In the genomic region with DNA sequence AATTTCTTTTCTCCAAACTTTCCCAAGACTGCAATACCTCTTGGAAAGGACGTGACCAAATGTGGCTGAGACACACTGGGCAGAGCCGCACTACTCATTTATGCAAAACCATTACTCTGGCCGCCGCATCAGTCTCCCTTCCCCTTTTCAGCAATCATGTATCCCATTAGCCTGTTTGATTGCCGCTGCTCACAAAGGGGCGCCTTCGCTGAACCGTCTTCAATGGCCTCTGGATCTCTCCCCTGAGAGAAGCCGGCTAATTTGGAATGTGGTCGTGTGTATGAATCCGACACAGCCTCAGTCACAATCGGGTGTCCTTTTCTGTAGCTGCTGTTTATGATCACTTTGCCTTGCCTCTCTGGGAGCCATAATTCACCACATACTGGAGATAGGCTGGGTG, we compare ENCODE assay signal across 1 cellular context.
TF ChIP-seq lines count a peak whose summit lies in the region.

No MANE protein-coding gene starts in this region.

TF ChIP-seq in HepG2, 621 proteins besides CTCF, POLR2A, EP300 and RAD21 (continued from another document):
- TF ChIP-seq MYC (CRISPR knock-in tag; IDR thresholded peaks at IDR 0.05; ENCODE audit: borderline replicate concordance) (no peak), MBNL3 (CRISPR knock-in tag; conservative IDR thresholded peaks at IDR 0.05) (no peak), ZNF256 (CRISPR knock-in tag; conservative IDR thresholded peaks at IDR 0.05) (no peak), TCF12 (IDR thresholded peaks at IDR 0.05) (no peak), TCF12 (CRISPR knock-in tag; IDR thresholded peaks at IDR 0.05) (no peak), ZBTB43 (CRISPR knock-in tag; conservative IDR thresholded peaks at IDR 0.05) (no peak)
- TF ChIP-seq, protein P1, sequence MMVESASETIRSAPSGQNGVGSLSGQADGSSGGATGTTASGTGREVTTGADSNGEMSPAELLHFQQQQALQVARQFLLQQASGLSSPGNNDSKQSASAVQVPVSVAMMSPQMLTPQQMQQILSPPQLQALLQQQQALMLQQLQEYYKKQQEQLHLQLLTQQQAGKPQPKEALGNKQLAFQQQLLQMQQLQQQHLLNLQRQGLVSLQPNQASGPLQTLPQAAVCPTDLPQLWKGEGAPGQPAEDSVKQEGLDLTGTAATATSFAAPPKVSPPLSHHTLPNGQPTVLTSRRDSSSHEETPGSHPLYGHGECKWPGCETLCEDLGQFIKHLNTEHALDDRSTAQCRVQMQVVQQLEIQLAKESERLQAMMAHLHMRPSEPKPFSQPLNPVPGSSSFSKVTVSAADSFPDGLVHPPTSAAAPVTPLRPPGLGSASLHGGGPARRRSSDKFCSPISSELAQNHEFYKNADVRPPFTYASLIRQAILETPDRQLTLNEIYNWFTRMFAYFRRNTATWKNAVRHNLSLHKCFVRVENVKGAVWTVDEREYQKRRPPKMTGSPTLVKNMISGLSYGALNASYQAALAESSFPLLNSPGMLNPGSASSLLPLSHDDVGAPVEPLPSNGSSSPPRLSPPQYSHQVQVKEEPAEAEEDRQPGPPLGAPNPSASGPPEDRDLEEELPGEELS (CRISPR knock-in tag; IDR thresholded peaks at IDR 0.05), result no peak
